2 cellular contexts compared by ENCODE assay signal in genomic region chr6:28140616-28141015, GRCh38.
TF ChIP-seq lines count a peak whose summit lies in the region.

No MANE protein-coding gene starts in this region.

TF ChIP-seq in K562, 482 proteins besides CTCF, POLR2A, EP300 and RAD21 (continued from another document):
- TF ChIP-seq TBP (optimal IDR thresholded peaks at IDR 0.05; ENCODE audit: low read depth, low read length): no peak
- TF ChIP-seq GMEB1 (CRISPR knock-in tag; IDR thresholded peaks at IDR 0.05): no peak
- no peak for TF ChIP-seq KLF6 (CRISPR knock-in tag; IDR thresholded peaks at IDR 0.05; ENCODE audit: borderline replicate concordance)

TF ChIP-seq in SK-N-SH treated with all-trans-retinoic acid at 6 μM for 48 hours, 23 proteins besides CTCF, POLR2A, EP300 and RAD21 (continued from another document):
- no peak for TF ChIP-seq ZNF70 (CRISPR knock-in tag; IDR thresholded peaks at IDR 0.05)
- TF ChIP-seq PATZ1 (CRISPR knock-in tag; IDR thresholded peaks at IDR 0.05; ENCODE audit: borderline replicate concordance): no peak
- no peak for TF ChIP-seq CSRNP3 (CRISPR knock-in tag; IDR thresholded peaks at IDR 0.05)
- TF ChIP-seq TSHZ2 (CRISPR knock-in tag; IDR thresholded peaks at IDR 0.05): no peak
